Comparison of ENCODE assay signal across 18 cellular contexts in the genomic region with DNA sequence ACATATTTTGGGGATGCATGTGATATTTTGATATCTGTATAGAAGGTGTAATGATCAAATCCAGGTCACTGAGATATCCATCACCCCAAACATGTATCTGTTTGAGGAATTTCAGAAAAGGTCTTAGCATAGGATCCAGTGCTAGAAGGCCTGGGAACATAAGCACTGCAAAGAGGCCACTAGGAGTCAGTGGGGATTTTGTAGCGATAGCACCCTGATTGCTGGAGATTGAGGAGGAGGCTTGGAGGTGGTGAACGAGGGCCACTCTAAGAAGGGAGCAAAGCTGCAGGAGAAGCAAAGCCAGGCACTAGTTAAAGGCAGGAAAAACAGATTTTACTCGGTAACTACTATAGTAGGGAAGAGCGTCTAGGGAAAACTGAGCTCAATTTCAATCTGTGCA.
DNase-seq lines count a peak whose midpoint lies in the region; ATAC-seq and TF ChIP-seq lines count a peak whose summit lies in the region.
"Had no signal": no experiment of that assay in that cellular context is flagged by ENCODE, and none has a peak within 500 bp of the region (broad histone marks: within the 10 kb centered on the region; RNA-seq: fewer than 3 reads in every experiment).

No MANE protein-coding gene starts in this region.

- H3K9ac ChIP-seq in endodermal cell (ENCODE audit: extremely low read depth, low read length, poor library complexity, severe bottlenecking), result no peak overlapping the region
- H3K9ac ChIP-seq: BLaER1, GM23248 had no signal

- H3K27ac Mint-ChIP-seq in endodermal cell, result no peak overlapping the region
- no peak overlapping the region for H3K27ac Mint-ChIP-seq in CD14-positive monocyte
- H3K27ac Mint-ChIP-seq in activated naive CD8-positive, alpha-beta T cell treated with anti-CD3 and anti-CD28 coated beads, Interleukin-2, amount 50 U/mL, for 24 hours, result no peak overlapping the region
- H3K27ac Mint-ChIP-seq: B cell; CD4-positive, alpha-beta T cell had no signal

- ATAC-seq in activated naive CD8-positive, alpha-beta T cell treated with anti-CD3 and anti-CD28 coated beads, Interleukin-2, amount 50 U/mL, for 24 hours, result no peak

- no peak overlapping the region for H3K4me3 ChIP-seq in endodermal cell (ENCODE audit: low read length)
- H3K4me3 ChIP-seq: BLaER1, GM23248 had no signal

- intact Hi-C loops in CD14-positive monocyte (cut with micrococcal nuclease), result no loop called here

- H3K4me3 Mint-ChIP-seq in endodermal cell, result no peak overlapping the region
- no peak overlapping the region for H3K4me3 Mint-ChIP-seq in CD14-positive monocyte
- H3K4me3 Mint-ChIP-seq in activated naive CD8-positive, alpha-beta T cell treated with anti-CD3 and anti-CD28 coated beads, Interleukin-2, amount 50 U/mL, for 24 hours, result no peak overlapping the region
- H3K4me3 Mint-ChIP-seq: B cell; CD4-positive, alpha-beta T cell; CD8-positive, alpha-beta memory T cell had no signal

- TF ChIP-seq CTCF in endodermal cell (conservative IDR thresholded peaks at IDR 0.05) (peak; percentile 31), CD14-positive monocyte (IDR thresholded peaks at IDR 0.05) (no peak)

- no peaks in the 10 kb centered on the region for H3K4me1 ChIP-seq in endodermal cell (ENCODE audit: control insufficient read depth, insufficient read depth, low read length)

- H3K36me3 Mint-ChIP-seq in endodermal cell (ENCODE audit: low read depth), result no peaks in the 10 kb centered on the region
- no peaks in the 10 kb centered on the region for H3K36me3 Mint-ChIP-seq in CD14-positive monocyte
- no peaks in the 10 kb centered on the region for H3K36me3 Mint-ChIP-seq in activated naive CD8-positive, alpha-beta T cell treated with anti-CD3 and anti-CD28 coated beads, Interleukin-2, amount 50 U/mL, for 24 hours (ENCODE audit: low read depth)
- H3K36me3 Mint-ChIP-seq: CD8-positive, alpha-beta memory T cell had no signal

- no peaks in the 10 kb centered on the region for H3K36me3 ChIP-seq in endodermal cell (ENCODE audit: control insufficient read depth, insufficient read depth, low read length)
- H3K36me3 ChIP-seq: BLaER1 had no signal

- DNase-seq in SK-MEL-5 (ENCODE audit: low read depth, low spot score) (peak; percentile 29), endodermal cell (peak; percentile 49), iPS-NIHi7 (ENCODE audit: extremely low spot score) (peak; percentile 35), CD14-positive monocyte (ENCODE audit: low spot score) (no peak), DMS153 (lab: John Stamatoyannopoulos, UW) (no peak), cerebellar cortex (ENCODE audit: low spot score) (no peak)
- DNase-seq in activated naive CD8-positive, alpha-beta T cell treated with anti-CD3 and anti-CD28 coated beads, Interleukin-2, amount 50 U/mL, for 24 hours, result no peak
- DNase-seq: CD4-positive, alpha-beta T cell; CD8-positive, alpha-beta memory T cell; DMS 273 treated with DMSO at 0.1 percent for 48 hours; DMS53; DMS79 treated with DMSO at 0.1 percent for 48 hours; GF-D8; GM23248; HCEC 1CT had no signal

- H3K4me1 Mint-ChIP-seq in endodermal cell (no peaks in the 10 kb centered on the region), CD14-positive monocyte (peaks cover 4% of the 10 kb centered on the region)
- H3K4me1 Mint-ChIP-seq in activated naive CD8-positive, alpha-beta T cell treated with anti-CD3 and anti-CD28 coated beads, Interleukin-2, amount 50 U/mL, for 24 hours, result no peaks in the 10 kb centered on the region
- H3K4me1 Mint-ChIP-seq: B cell; CD8-positive, alpha-beta memory T cell had no signal

- WGBS in endodermal cell (ENCODE audit: insufficient coverage in 1 of 2, insufficient read length in 1 of 2), 2 experiments, result 82 to 97% methylated on average over 4 of the region's 4 CpGs

- H3K27me3 Mint-ChIP-seq in endodermal cell (ENCODE audit: insufficient read depth), result no peaks in the 10 kb centered on the region
- peaks cover 0 to 5% (median 4%) of the 10 kb centered on the region in 3 donors for H3K27me3 Mint-ChIP-seq in CD14-positive monocyte (ENCODE audit: low read depth in 3 of 3)
- H3K27me3 Mint-ChIP-seq in activated naive CD8-positive, alpha-beta T cell treated with anti-CD3 and anti-CD28 coated beads, Interleukin-2, amount 50 U/mL, for 24 hours, result peaks cover 2% of the 10 kb centered on the region

- H3K27me3 ChIP-seq in endodermal cell (ENCODE audit: control insufficient read depth, insufficient read depth, low read length, poor library complexity, severe bottlenecking), result no peaks in the 10 kb centered on the region
- H3K27me3 ChIP-seq: BLaER1 had no signal

- H3K27ac ChIP-seq in endodermal cell (ENCODE audit: low read depth, low read length), result no peak overlapping the region
- H3K27ac ChIP-seq: BLaER1, C4-2B, GM23248 had no signal

- H3K9me3 Mint-ChIP-seq in endodermal cell (no peaks in the 10 kb centered on the region), CD14-positive monocyte (no peaks in the 10 kb centered on the region)
- no peaks in the 10 kb centered on the region for H3K9me3 Mint-ChIP-seq in activated naive CD8-positive, alpha-beta T cell treated with anti-CD3 and anti-CD28 coated beads, Interleukin-2, amount 50 U/mL, for 24 hours
- H3K9me3 Mint-ChIP-seq: CD4-positive, alpha-beta T cell; CD8-positive, alpha-beta memory T cell had no signal

- H3K9me3 ChIP-seq in endodermal cell (ENCODE audit: control insufficient read depth, low read length), result no peaks in the 10 kb centered on the region
- H3K9me3 ChIP-seq: BLaER1 had no signal

- in situ Hi-C loops in SK-MEL-5 (cut with HindIII; ENCODE audit: low pct_unique_long_range_greater_than_20kb, low sequenced_read_pairs), result no loop called here

Comparison
In these comparisons a context has a peak if more than half of its experiments do, and no peak if none do; other contexts are left out.
1. DNase-seq: peak in SK-MEL-5 (single experiment), endodermal cell (single experiment) and iPS-NIHi7 (single experiment); none in CD14-positive monocyte (single experiment), DMS153 (single experiment), cerebellar cortex (single experiment) and activated naive CD8-positive, alpha-beta T cell treated with anti-CD3 and anti-CD28 coated beads, Interleukin-2, amount 50 U/mL, for 24 hours (single experiment).